In the genomic region with DNA sequence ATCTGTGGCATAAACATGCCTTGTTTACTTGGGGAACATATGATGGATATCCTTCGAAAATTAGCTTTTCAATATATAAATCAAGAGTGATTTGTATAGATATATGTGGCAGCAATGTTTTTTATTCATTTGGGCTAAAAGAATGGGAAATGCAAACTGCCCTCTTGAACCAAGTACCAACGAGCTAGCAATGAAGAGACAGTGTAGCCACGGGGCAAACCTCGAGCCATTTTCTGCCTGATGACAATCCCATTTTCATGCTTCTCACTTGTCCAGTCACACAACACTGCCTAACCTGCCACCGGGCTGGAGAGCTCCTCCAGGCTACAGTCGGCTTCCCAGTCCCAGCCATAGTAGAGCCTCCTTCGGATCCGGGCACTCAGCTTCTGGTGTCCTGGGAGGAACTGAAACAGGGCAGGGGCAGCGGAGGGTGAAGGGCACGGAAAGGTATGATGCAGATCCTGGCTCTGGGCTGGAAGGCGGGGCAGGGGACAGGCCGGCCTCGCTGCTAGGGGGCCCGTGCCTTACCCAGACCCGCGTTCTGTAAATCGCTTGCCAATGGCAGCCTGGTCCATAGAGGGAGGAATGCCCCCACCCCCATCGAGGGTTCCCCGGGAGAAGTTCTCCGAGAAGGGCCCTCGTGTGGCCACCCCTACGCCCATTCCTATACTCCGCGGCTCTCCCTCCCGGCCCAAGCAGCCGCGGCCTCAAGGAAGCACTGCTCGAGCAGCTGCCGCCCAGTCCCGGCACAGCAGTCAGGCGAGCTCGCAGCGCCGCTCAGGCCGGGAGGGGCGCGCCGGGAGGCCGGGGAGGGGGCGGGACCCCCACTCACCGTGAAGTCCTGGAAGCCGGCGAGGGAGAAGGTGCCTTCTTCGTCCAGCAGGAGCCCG, we compare ENCODE assay signal across 8 cellular contexts. TPM values are rescaled to one million over a fixed set of nuclear protein-coding genes. Genes with fewer than 3 reads are reported as not detected.
DNase-seq lines count a peak whose midpoint lies in the region; ATAC-seq and TF ChIP-seq lines count a peak whose summit lies in the region.

No MANE protein-coding gene starts in this region.

- peaks cover 51% of the 10 kb centered on the region for H3K36me3 ChIP-seq in suprapubic skin

- no peaks in the 10 kb centered on the region for H3K9me3 ChIP-seq in suprapubic skin

- DNase-seq in G401 (ENCODE audit: low spot score) (peak; percentile 68), WTC11 (ENCODE audit: low spot score) (peak; percentile 64), endothelial cell (ENCODE audit: low spot score) (no peak), midbrain (lab: John Stamatoyannopoulos, UW) (peak; percentile 60), suprapubic skin (ENCODE audit: low spot score in 2 of 2) (peak in 1 of 2 donors; percentile 78), NCI-H2196 (lab: John Stamatoyannopoulos, UW; ENCODE audit: unreplicated experiment) (no peak)

- TF ChIP-seq POLR2A in suprapubic skin (IDR thresholded peaks at IDR 0.05): no peak

- H3K27me3 Mint-ChIP-seq in IgD-negative memory B cell (no peaks in the 10 kb centered on the region), WTC11 (ENCODE audit: low read depth) (no peaks in the 10 kb centered on the region), endothelial cell (ENCODE audit: unreplicated experiment) (peaks cover 22% of the 10 kb centered on the region)

- H3K4me1 ChIP-seq in suprapubic skin: peaks cover 45% of the 10 kb centered on the region

- H3K4me3 ChIP-seq in suprapubic skin: peak overlapping the region; percentile 85

- H3K27me3 ChIP-seq in suprapubic skin: no peaks in the 10 kb centered on the region

- no peaks in the 10 kb centered on the region for H3K9me3 Mint-ChIP-seq in IgD-negative memory B cell
- no peaks in the 10 kb centered on the region for H3K9me3 Mint-ChIP-seq in WTC11
- no peaks in the 10 kb centered on the region for H3K9me3 Mint-ChIP-seq in endothelial cell (ENCODE audit: unreplicated experiment)

- TF ChIP-seq CTCF in WTC11 (IDR thresholded peaks at IDR 0.05): no peak
- TF ChIP-seq CTCF in endothelial cell (IDR thresholded peaks at IDR 0.05; ENCODE audit: unreplicated experiment): no peak
- no peak for TF ChIP-seq CTCF in suprapubic skin (IDR thresholded peaks at IDR 0.05)

- peak; percentile 35 for ATAC-seq in GM21529 (IDR thresholded peaks at IDR 0.05; ENCODE audit: unreplicated experiment)
- ATAC-seq in WTC11: peak; percentile 50

- in situ Hi-C loops in G401 (cut with HindIII; ENCODE audit: low sequenced_read_pairs): no loop called here

- peaks cover 2% of the 10 kb centered on the region for H3K36me3 Mint-ChIP-seq in IgD-negative memory B cell
- H3K36me3 Mint-ChIP-seq in WTC11: peaks cover 14% of the 10 kb centered on the region
- H3K36me3 Mint-ChIP-seq in endothelial cell (ENCODE audit: low read depth, unreplicated experiment): peaks cover 47% of the 10 kb centered on the region

- CTCF ChIA-PET in WTC11 (lab: Charles Lee): interaction anchor here (0.6 to 1.9 kb wide), 17 partner anchors 13 to 334 kb away, joined by 3 to 18 read pairs (median 5); a partner anchor contains a TSS

- TF ChIP-seq EP300 in suprapubic skin (IDR thresholded peaks at IDR 0.05): no peak

- H3K27ac Mint-ChIP-seq in IgD-negative memory B cell (peak overlapping the region; percentile 97 to 100 (median 100)), WTC11 (no peak overlapping the region), endothelial cell (ENCODE audit: unreplicated experiment) (peak overlapping the region; percentile 74)

- H3K27ac ChIP-seq in suprapubic skin: peak overlapping the region; percentile 99

- POLR2A ChIA-PET in WTC11 (lab: Charles Lee): interaction anchor here (0.6 to 1.8 kb wide), 8 partner anchors 30 to 211 kb away, joined by 3 to 7 read pairs (median 4); a partner anchor contains a TSS

- WGBS in suprapubic skin: 2% methylated on average over 30 of the region's 45 CpGs

- H3K4me3 Mint-ChIP-seq in IgD-negative memory B cell: peak overlapping the region; percentile 95 to 98 (median 97)
- peak overlapping the region; percentile 88 for H3K4me3 Mint-ChIP-seq in WTC11
- H3K4me3 Mint-ChIP-seq in endothelial cell (ENCODE audit: unreplicated experiment): peak overlapping the region; percentile 91

- H3K4me1 Mint-ChIP-seq in IgD-negative memory B cell: peaks cover 15 to 36% (median 31%) of the 10 kb centered on the region in 3 donors
- H3K4me1 Mint-ChIP-seq in WTC11: peaks cover 22% of the 10 kb centered on the region
- H3K4me1 Mint-ChIP-seq in endothelial cell (ENCODE audit: unreplicated experiment): peaks cover 42% of the 10 kb centered on the region

TF ChIP-seq in WTC11, 78 proteins besides CTCF, POLR2A, EP300 and RAD21:
- TF ChIP-seq, protein P1, sequence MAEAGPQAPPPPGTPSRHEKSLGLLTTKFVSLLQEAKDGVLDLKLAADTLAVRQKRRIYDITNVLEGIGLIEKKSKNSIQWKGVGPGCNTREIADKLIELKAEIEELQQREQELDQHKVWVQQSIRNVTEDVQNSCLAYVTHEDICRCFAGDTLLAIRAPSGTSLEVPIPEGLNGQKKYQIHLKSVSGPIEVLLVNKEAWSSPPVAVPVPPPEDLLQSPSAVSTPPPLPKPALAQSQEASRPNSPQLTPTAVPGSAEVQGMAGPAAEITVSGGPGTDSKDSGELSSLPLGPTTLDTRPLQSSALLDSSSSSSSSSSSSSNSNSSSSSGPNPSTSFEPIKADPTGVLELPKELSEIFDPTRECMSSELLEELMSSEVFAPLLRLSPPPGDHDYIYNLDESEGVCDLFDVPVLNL (CRISPR knock-in tag; IDR thresholded peaks at IDR 0.05; ENCODE audit: borderline replicate concordance, low read depth): no peak
- TF ChIP-seq ZNF232 (CRISPR knock-in tag; IDR thresholded peaks at IDR 0.05) (no peak), NFYB (CRISPR knock-in tag; conservative IDR thresholded peaks at IDR 0.05; ENCODE audit: low read depth) (no peak), EMX1 (CRISPR knock-in tag; IDR thresholded peaks at IDR 0.05) (no peak)

RNA-seq across cellular contexts. Expression of a gene that starts 0.6 kb away (rescaled TPM):
- total RNA-seq in G401 (2014; rRNA removed; shearing (Covaris generic)): 34.7 and 39.0 TPM in 2 replicates
- polyA plus RNA-seq in IgD-negative memory B cell: 151 TPM
- total RNA-seq in WTC11 (2021) (26.7 to 32.8 TPM (median 29.5 TPM) in 3 replicates), endothelial cell (ENCODE audit: unreplicated experiment) (47.1 TPM), suprapubic skin (10 to 100 TPM; 44.9 to 70.3 (median 53.0) TPM)

RNA-seq across cellular contexts. Expression of a gene that starts 1.9 kb away (rescaled TPM):
- 55.4 and 64.6 TPM in 2 replicates for total RNA-seq in G401 (2014; rRNA removed; shearing (Covaris generic))
- polyA plus RNA-seq in IgD-negative memory B cell: 55.6 TPM
- 50.2 to 60.2 TPM (median 52.8 TPM) in 3 replicates for total RNA-seq in WTC11 (2021)
- total RNA-seq in endothelial cell (ENCODE audit: unreplicated experiment): 90.6 TPM
- total RNA-seq in suprapubic skin: 100 to 1,000 TPM in 2 of 4 donors, 10 to 100 TPM in 2; 61.0 to 106 (median 91.9) TPM

RNA-seq across cellular contexts. Expression of a gene that starts 6.3 kb away (rescaled TPM):
- not detected in 2 replicates for total RNA-seq in G401 (2014; rRNA removed; shearing (Covaris generic))
- 0.63 TPM for polyA plus RNA-seq in IgD-negative memory B cell
- 0.41 to 0.59 TPM (median 0.55 TPM) in 3 replicates for total RNA-seq in WTC11 (2021)
- total RNA-seq in endothelial cell (ENCODE audit: unreplicated experiment): 1.7 TPM
- 10 to 100 TPM in 1 of 4 donors, 1 to 10 TPM in 3; 2.4 to 12.6 (median 3.2) TPM for total RNA-seq in suprapubic skin

RNA-seq across cellular contexts. Expression of a gene that starts 15.6 kb away (rescaled TPM):
- total RNA-seq in G401 (2014; rRNA removed; shearing (Covaris generic)): 31.7 TPM in 2 replicates
- 22.9 TPM for polyA plus RNA-seq in IgD-negative memory B cell
- total RNA-seq in WTC11 (2021) (18.4 to 22.3 TPM (median 21.3 TPM) in 3 replicates), endothelial cell (ENCODE audit: unreplicated experiment) (11.1 TPM), suprapubic skin (10 to 100 TPM; 15.7 to 19.2 (median 18.3) TPM)

RNA-seq across cellular contexts. Expression of a gene that starts 30.4 kb away (rescaled TPM):
- total RNA-seq in G401 (2014; rRNA removed; shearing (Covaris generic)): 24.8 and 26.9 TPM in 2 replicates
- 64.8 TPM for polyA plus RNA-seq in IgD-negative memory B cell
- 19.5 to 21.1 TPM (median 20.2 TPM) in 3 replicates for total RNA-seq in WTC11 (2021)
- 39.7 TPM for total RNA-seq in endothelial cell (ENCODE audit: unreplicated experiment)
- 10 to 100 TPM; 48.1 to 84.7 (median 64.4) TPM for total RNA-seq in suprapubic skin

Comparison
In these comparisons a context has a peak if more than half of its experiments do, and no peak if none do; other contexts are left out.
1. DNase-seq: peak in G401 (single experiment), WTC11 (single experiment) and midbrain (single experiment); none in endothelial cell (single experiment) and NCI-H2196 (single experiment).
2. Peak in every context shown above with its lines, with median percentiles within 50 percentile points of each other: H3K4me3 Mint-ChIP-seq.